1 cellular context compared by ENCODE assay signal in the genomic region with DNA sequence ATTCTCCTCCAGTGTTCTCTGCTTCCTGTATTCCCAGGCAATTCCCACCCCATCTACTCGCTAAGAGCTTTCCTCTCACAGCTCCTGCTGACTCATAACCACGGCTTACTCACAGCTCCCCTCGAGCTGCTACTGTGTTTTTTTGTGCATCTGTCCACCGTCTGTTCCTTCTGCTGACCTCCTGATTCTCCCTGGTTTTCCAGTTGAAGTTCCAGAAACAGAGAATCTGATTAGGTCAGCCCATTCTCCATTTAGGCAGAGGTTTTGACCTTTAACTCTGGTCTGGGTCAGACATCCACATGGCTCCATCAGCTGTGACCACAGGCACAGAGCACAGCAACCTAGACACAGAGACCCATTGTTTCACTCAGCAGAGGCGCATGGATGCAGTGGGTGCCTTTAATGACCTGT.
TF ChIP-seq lines count a peak whose summit lies in the region.

No MANE protein-coding gene starts in this region.

TF ChIP-seq in HepG2, 621 proteins besides CTCF, POLR2A, EP300 and RAD21 (continued from another document):
- TF ChIP-seq ZNF496 (CRISPR knock-in tag; IDR thresholded peaks at IDR 0.05; ENCODE audit: insufficient replicate concordance) (no peak), DNMT1 (CRISPR knock-in tag; IDR thresholded peaks at IDR 0.05) (no peak), ZNF281 (CRISPR knock-in tag; IDR thresholded peaks at IDR 0.05; ENCODE audit: borderline replicate concordance) (no peak), ZBTB3 (CRISPR knock-in tag; IDR thresholded peaks at IDR 0.05; ENCODE audit: borderline replicate concordance, low read depth) (no peak), CHCHD3 (CRISPR knock-in tag; IDR thresholded peaks at IDR 0.05) (no peak), FIP1L1 (IDR thresholded peaks at IDR 0.05; ENCODE audit: borderline replicate concordance, insufficient read depth, low read depth, low read length) (no peak), TBL1XR1 (IDR thresholded peaks at IDR 0.05; ENCODE audit: borderline replicate concordance, low read length, partially characterized antibody) (no peak), ZNF550 (CRISPR knock-in tag; IDR thresholded peaks at IDR 0.05; ENCODE audit: borderline replicate concordance) (no peak), SALL1 (CRISPR knock-in tag; IDR thresholded peaks at IDR 0.05) (peak; percentile 49), HOXD1 (CRISPR knock-in tag; IDR thresholded peaks at IDR 0.05) (no peak), ZNF274 (CRISPR knock-in tag; IDR thresholded peaks at IDR 0.05) (no peak), ZMYM4 (CRISPR knock-in tag; IDR thresholded peaks at IDR 0.05) (no peak), TEF (CRISPR knock-in tag; IDR thresholded peaks at IDR 0.05) (no peak), STAG1 (CRISPR knock-in tag; IDR thresholded peaks at IDR 0.05) (no peak), GPN1 (CRISPR knock-in tag; IDR thresholded peaks at IDR 0.05; ENCODE audit: borderline replicate concordance) (no peak), KMT2B (CRISPR knock-in tag; IDR thresholded peaks at IDR 0.05) (no peak), HIVEP1 (CRISPR knock-in tag; IDR thresholded peaks at IDR 0.05) (no peak), HMGXB4 (CRISPR knock-in tag; IDR thresholded peaks at IDR 0.05; ENCODE audit: borderline replicate concordance in 1 of 2, low read depth in 1 of 2) (no peak), KLF11 (CRISPR knock-in tag; IDR thresholded peaks at IDR 0.05) (no peak), SNRNP70 (IDR thresholded peaks at IDR 0.05; ENCODE audit: low read depth, low read length) (no peak), NCOA1 (CRISPR knock-in tag; IDR thresholded peaks at IDR 0.05) (no peak), ZNF430 (CRISPR knock-in tag; IDR thresholded peaks at IDR 0.05) (no peak), EZH2 (conservative IDR thresholded peaks at IDR 0.05; ENCODE audit: low read depth, low read length) (no peak), ZNF431 (CRISPR knock-in tag; IDR thresholded peaks at IDR 0.05; ENCODE audit: borderline replicate concordance, low read depth) (no peak), SRY (CRISPR knock-in tag; IDR thresholded peaks at IDR 0.05) (no peak), NR2F6 (IDR thresholded peaks at IDR 0.05) (peak; percentile 84), NR2F6 (CRISPR knock-in tag; IDR thresholded peaks at IDR 0.05) (peak; percentile 85), FOXA3 (CRISPR knock-in tag; IDR thresholded peaks at IDR 0.05) (peak; percentile 28; the same call in 1 of the 2 replicates), ZNF589 (CRISPR knock-in tag; conservative IDR thresholded peaks at IDR 0.05) (no peak), RBAK (CRISPR knock-in tag; IDR thresholded peaks at IDR 0.05) (peak; percentile 91), MAX (IDR thresholded peaks at IDR 0.05) (peak; percentile 72), ZNF572 (CRISPR knock-in tag; IDR thresholded peaks at IDR 0.05) (no peak), ARNT2 (CRISPR knock-in tag; IDR thresholded peaks at IDR 0.05; ENCODE audit: low read depth) (no peak), HOXA9 (CRISPR knock-in tag; IDR thresholded peaks at IDR 0.05; ENCODE audit: borderline replicate concordance) (no peak), MYC (CRISPR knock-in tag; IDR thresholded peaks at IDR 0.05; ENCODE audit: borderline replicate concordance) (peak; percentile 57; the same call in 1 of the 2 replicates), SPEN (CRISPR knock-in tag; IDR thresholded peaks at IDR 0.05; ENCODE audit: low read depth) (no peak), GTF2F1 (IDR thresholded peaks at IDR 0.05; ENCODE audit: low read length) (no peak)
- TF ChIP-seq, protein P1, sequence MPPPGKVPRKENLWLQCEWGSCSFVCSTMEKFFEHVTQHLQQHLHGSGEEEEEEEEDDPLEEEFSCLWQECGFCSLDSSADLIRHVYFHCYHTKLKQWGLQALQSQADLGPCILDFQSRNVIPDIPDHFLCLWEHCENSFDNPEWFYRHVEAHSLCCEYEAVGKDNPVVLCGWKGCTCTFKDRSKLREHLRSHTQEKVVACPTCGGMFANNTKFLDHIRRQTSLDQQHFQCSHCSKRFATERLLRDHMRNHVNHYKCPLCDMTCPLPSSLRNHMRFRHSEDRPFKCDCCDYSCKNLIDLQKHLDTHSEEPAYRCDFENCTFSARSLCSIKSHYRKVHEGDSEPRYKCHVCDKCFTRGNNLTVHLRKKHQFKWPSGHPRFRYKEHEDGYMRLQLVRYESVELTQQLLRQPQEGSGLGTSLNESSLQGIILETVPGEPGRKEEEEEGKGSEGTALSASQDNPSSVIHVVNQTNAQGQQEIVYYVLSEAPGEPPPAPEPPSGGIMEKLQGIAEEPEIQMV (CRISPR knock-in tag; IDR thresholded peaks at IDR 0.05; ENCODE audit: low read depth) = no peak
TF ChIP-seq in HepG2: peak in this region for 30.
